In genomic region chr17:34633760-34634159, GRCh38 we compare ENCODE assay signal across 31 cellular contexts. TPM values are rescaled to one million over a fixed set of nuclear protein-coding genes. Genes with fewer than 3 reads are reported as not detected.
"Had no signal": no experiment of that assay in that cellular context is flagged by ENCODE, and none has a peak within 500 bp of the region (broad histone marks: within the 10 kb centered on the region; RNA-seq: fewer than 3 reads in every experiment).

No MANE protein-coding gene starts in this region.

- H3K36me3 ChIP-seq: colonic mucosa, esophagus muscularis mucosa, esophagus squamous epithelium, gastrocnemius medialis, gastroesophageal sphincter, heart left ventricle, heart right ventricle had no signal

- H3K9me3 ChIP-seq: colonic mucosa, esophagus muscularis mucosa, esophagus squamous epithelium, gastrocnemius medialis, gastroesophageal sphincter, heart left ventricle, heart right ventricle had no signal

- ATAC-seq: effector memory CD8-positive, alpha-beta T cell; esophagus mucosa; gastrocnemius medialis; gastroesophageal sphincter; heart left ventricle; heart right ventricle had no signal

- H3K4me3 ChIP-seq: colonic mucosa, coronary artery, dorsolateral prefrontal cortex, esophagus muscularis mucosa, esophagus squamous epithelium, gastrocnemius medialis, gastroesophageal sphincter, heart left ventricle, heart right ventricle had no signal

- FAIRE-seq: colon, endometrium, endothelial cell of umbilical vein, frontal cortex had no signal

- DNase-seq: colonic mucosa; cortex of kidney; dermis blood vessel endothelial cell; effector CD4-positive, alpha-beta T cell; effector CD8-positive, alpha-beta T cell; effector memory CD4-positive, alpha-beta T cell; effector memory CD8-positive, alpha-beta T cell; erythroblast; esophagus squamous epithelium; foreskin fibroblast; foreskin keratinocyte; foreskin melanocyte; gastrocnemius medialis; glutamatergic neuron; heart left ventricle; heart right ventricle had no signal

- H3K4me1 ChIP-seq: foreskin keratinocyte, gastrocnemius medialis had no signal

- H3K27ac ChIP-seq: colonic mucosa, coronary artery, dorsolateral prefrontal cortex, epithelial cell of prostate, esophagus muscularis mucosa, esophagus squamous epithelium, foreskin keratinocyte, gastrocnemius medialis, gastroesophageal sphincter, heart left ventricle, heart right ventricle had no signal

RNA-seq across cellular contexts. Expression of gene TMEM132E, which starts 54.4 kb away (rescaled TPM):
- total RNA-seq: dermis blood vessel endothelial cell, dermis microvascular lymphatic vessel endothelial cell, endothelial cell of umbilical vein, epithelial cell of proximal tubule, esophagus mucosa, fibroblast of lung, fibroblast of villous mesenchyme, foreskin keratinocyte, gastrocnemius medialis, glomerular endothelial cell had no signal
- polyA plus RNA-seq: endothelial cell of umbilical vein, fibroblast of lung, foreskin keratinocyte had no signal
